11 cellular contexts compared by ENCODE assay signal in the genomic region with DNA sequence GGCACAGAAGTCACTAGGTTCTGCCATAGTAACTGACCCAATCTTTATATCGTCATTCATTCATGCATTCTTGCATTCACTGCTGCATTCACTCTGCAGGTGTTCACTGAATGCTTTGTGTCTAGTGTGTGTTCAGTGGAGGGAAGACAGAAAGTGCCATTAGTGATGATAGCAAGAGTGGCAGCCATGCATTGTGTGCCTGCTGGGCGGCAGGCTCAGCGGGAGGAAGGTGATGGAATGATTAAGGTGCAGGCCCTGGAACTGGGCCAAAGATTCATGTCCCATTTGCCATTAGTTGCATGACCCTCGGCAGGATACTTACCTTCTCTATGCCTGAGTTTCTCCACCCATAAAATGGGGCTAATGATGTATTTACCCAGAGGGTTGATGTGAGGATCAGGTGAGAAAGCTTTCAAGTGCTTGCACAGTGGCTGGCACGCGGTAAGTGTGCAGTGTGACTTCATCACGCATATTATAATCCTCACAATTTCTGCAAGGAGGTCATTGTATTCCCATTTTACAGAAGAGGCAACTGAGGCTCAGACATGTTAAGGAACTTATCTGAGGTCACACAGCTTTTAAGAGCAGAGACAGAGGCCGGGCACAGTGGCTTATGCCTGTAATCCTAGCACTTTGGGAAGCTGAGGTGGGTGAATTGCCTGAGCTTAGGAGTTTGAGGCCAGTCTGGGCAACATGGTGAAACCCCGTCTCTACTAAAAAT.
"Had no signal": no experiment of that assay in that cellular context is flagged by ENCODE, and none has a peak within 500 bp of the region (broad histone marks: within the 10 kb centered on the region; RNA-seq: fewer than 3 reads in every experiment).

No MANE protein-coding gene starts in this region.

- H3K36me3 Mint-ChIP-seq: activated naive CD8-positive, alpha-beta T cell had no signal

- ATAC-seq: activated CD4-positive, CD25-positive, alpha-beta regulatory T cell treated with anti-CD3 and anti-CD28 coated beads, Interleukin-2, amount 50 U/mL, for 24 hours; activated CD8-positive, alpha-beta memory T cell treated with anti-CD3 and anti-CD28 coated beads, Interleukin-2, amount 10 ng/mL, durations not matched to agents 7 days and 5 days; esophagus mucosa had no signal

- H3K9me3 Mint-ChIP-seq: activated T-cell treated with anti-CD3 and anti-CD28 coated beads, Interleukin-2, amount 50 U/mL, for 24 hours; nephron progenitor cell had no signal

- H3K27ac Mint-ChIP-seq: activated CD8-positive, alpha-beta memory T cell treated with anti-CD3 and anti-CD28 coated beads, Interleukin-2, amount 10 ng/mL, durations not matched to agents 7 days and 5 days; activated naive CD8-positive, alpha-beta T cell; nephron progenitor cell had no signal

- H3K4me1 Mint-ChIP-seq: activated CD8-positive, alpha-beta memory T cell treated with anti-CD3 and anti-CD28 coated beads, Interleukin-2, amount 10 ng/mL, durations not matched to agents 7 days and 5 days had no signal

- DNase-seq: activated CD4-positive, alpha-beta T cell treated with anti-CD3 and anti-CD28 coated beads, Interleukin-2, amount 50 U/mL, for 48 hours; activated CD8-positive, alpha-beta memory T cell treated with anti-CD3 and anti-CD28 coated beads, Interleukin-2, amount 10 ng/mL, durations not matched to agents 7 days and 5 days; activated gamma-delta T cell; activated T-cell treated with anti-CD3 and anti-CD28 coated beads, Interleukin-2, amount 50 U/mL, for 24 hours; brain microvascular endothelial cell; hypothalamus; kidney glomerular epithelial cell; nephron progenitor cell had no signal

- H3K4me3 Mint-ChIP-seq: activated CD8-positive, alpha-beta memory T cell treated with anti-CD3 and anti-CD28 coated beads, Interleukin-2, amount 10 ng/mL, durations not matched to agents 7 days and 5 days; activated naive CD8-positive, alpha-beta T cell; activated T-cell treated with anti-CD3 and anti-CD28 coated beads, Interleukin-2, amount 50 U/mL, for 24 hours; nephron progenitor cell had no signal

- H3K27me3 Mint-ChIP-seq: activated CD8-positive, alpha-beta memory T cell treated with anti-CD3 and anti-CD28 coated beads, Interleukin-2, amount 10 ng/mL, durations not matched to agents 7 days and 5 days; activated naive CD8-positive, alpha-beta T cell; activated T-cell treated with anti-CD3 and anti-CD28 coated beads, Interleukin-2, amount 50 U/mL, for 24 hours had no signal
